In the genomic region with DNA sequence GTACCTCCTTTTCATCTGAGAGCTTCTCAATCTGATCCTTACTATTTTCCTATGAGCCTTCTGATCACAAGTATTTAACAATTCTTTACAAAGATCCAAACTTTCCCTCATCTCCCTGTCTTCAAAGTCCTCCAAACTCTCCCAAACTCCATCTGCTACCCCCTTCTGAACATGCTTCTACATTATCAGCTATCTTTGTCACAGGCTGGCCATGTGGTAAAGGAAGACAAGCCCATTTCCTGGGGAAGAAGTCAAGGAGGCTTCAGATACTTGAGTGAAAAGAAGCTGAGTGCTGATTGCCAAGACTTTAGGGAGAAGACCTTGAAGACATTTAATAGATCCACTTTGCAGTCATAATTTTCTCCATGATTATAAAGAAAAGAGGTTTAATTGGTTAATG, we compare ENCODE assay signal across 23 cellular contexts.
"Had no signal": no experiment of that assay in that cellular context is flagged by ENCODE, and none has a peak within 500 bp of the region (broad histone marks: within the 10 kb centered on the region; RNA-seq: fewer than 3 reads in every experiment).

No MANE protein-coding gene starts in this region.

- FAIRE-seq: colon, endothelial cell of umbilical vein, islet of Langerhans, keratinocyte had no signal

- DNase-seq: dermis blood vessel endothelial cell; dorsolateral prefrontal cortex; effector CD4-positive, alpha-beta T cell; effector memory CD4-positive, alpha-beta T cell; esophagus squamous epithelium; foreskin fibroblast; foreskin melanocyte; gastrocnemius medialis; glutamatergic neuron; head of caudate nucleus; heart right ventricle; hippocampal formation; left cardiac atrium; left lung; left ventricle myocardium superior; lower lobe of right lung; mesendoderm; midbrain had no signal

- H3K9me3 ChIP-seq: gastrocnemius medialis, lower lobe of right lung had no signal

- H3K36me3 ChIP-seq: esophagus squamous epithelium, gastrocnemius medialis, heart right ventricle, left lung, lower lobe of right lung had no signal

- H3K27me3 ChIP-seq: esophagus squamous epithelium, gastrocnemius medialis, left lung had no signal

- H3K4me1 ChIP-seq: esophagus squamous epithelium, gastrocnemius medialis, heart right ventricle, left lung, lower lobe of right lung had no signal

- ATAC-seq: gastrocnemius medialis, heart right ventricle, left cardiac atrium, left lung, left ventricle myocardium superior, lower lobe of right lung had no signal

- H3K27ac ChIP-seq: coronary artery, dorsolateral prefrontal cortex, esophagus squamous epithelium, gastrocnemius medialis, heart right ventricle, left lung, lower lobe of right lung had no signal

- H3K4me3 ChIP-seq: coronary artery, dorsolateral prefrontal cortex, esophagus squamous epithelium, gastrocnemius medialis, heart right ventricle, left lung, lower lobe of right lung had no signal
